ENCODE assay signal across 8 cellular contexts in genomic region chr2:203104273-203104672, GRCh38.
"Had no signal": no experiment of that assay in that cellular context is flagged by ENCODE, and none has a peak within 500 bp of the region (broad histone marks: within the 10 kb centered on the region; RNA-seq: fewer than 3 reads in every experiment).

No MANE protein-coding gene starts in this region.

- H3K36me3 ChIP-seq: HAP-1 had no signal

- DNase-seq: GM23248, GOT3, H7, KBM-7 had no signal

- H3K27ac Mint-ChIP-seq: IgD-negative memory B cell had no signal

- H3K4me2 ChIP-seq: KMS-11 had no signal

- H3K4me3 ChIP-seq: GM23248, HAP-1 had no signal

- H2AFZ ChIP-seq: GM23248 had no signal

- H3K27ac ChIP-seq: GM23248, KMS-11 had no signal

- ATAC-seq: HCT116 had no signal

- H3K9ac ChIP-seq: GM23248, KMS-11 had no signal

- H3K9me3 ChIP-seq: HAP-1 had no signal

- H3K27me3 Mint-ChIP-seq: IgD-negative memory B cell had no signal
